Comparison of ENCODE assay signal across 21 cellular contexts in genomic region chr5:43564289-43564850, GRCh38.
"Had no signal": no experiment of that assay in that cellular context is flagged by ENCODE, and none has a peak within 500 bp of the region (broad histone marks: within the 10 kb centered on the region; RNA-seq: fewer than 3 reads in every experiment).

No MANE protein-coding gene starts in this region.

- H3K4me3 ChIP-seq: esophagus squamous epithelium, left ventricle myocardium inferior, lower lobe of right lung, psoas muscle, suprapubic skin, thyroid gland had no signal

- H3K36me3 Mint-ChIP-seq: memory B cell, naive B cell had no signal

- H3K27me3 ChIP-seq: esophagus squamous epithelium, foreskin keratinocyte, suprapubic skin, thyroid gland had no signal

- H3K36me3 ChIP-seq: esophagus squamous epithelium, left ventricle myocardium inferior, lower lobe of right lung, suprapubic skin, thyroid gland had no signal

- H3K4me3 Mint-ChIP-seq: dendritic cell treated with granulocyte-macrophage colony-stimulating factor and Interleukin-4, amounts not matched to agents 40 ng/mL and 50 ng/mL, for 4 days; effector memory CD8-positive, alpha-beta T cell; memory B cell; naive B cell; nephron progenitor cell; type B pancreatic cell had no signal

- H3K9me3 Mint-ChIP-seq: dendritic cell treated with granulocyte-macrophage colony-stimulating factor and Interleukin-4, amounts not matched to agents 40 ng/mL and 50 ng/mL, for 4 days; effector memory CD8-positive, alpha-beta T cell; memory B cell; nephron progenitor cell had no signal

- H3K4me1 ChIP-seq: esophagus squamous epithelium, foreskin keratinocyte, lower lobe of right lung, suprapubic skin, thyroid gland had no signal

- H3K27ac Mint-ChIP-seq: dendritic cell treated with granulocyte-macrophage colony-stimulating factor and Interleukin-4, amounts not matched to agents 40 ng/mL and 50 ng/mL, for 4 days; effector memory CD8-positive, alpha-beta T cell; memory B cell; naive B cell; nephron progenitor cell had no signal

- H3K27ac ChIP-seq: esophagus squamous epithelium, foreskin keratinocyte, left ventricle myocardium inferior, lower lobe of right lung, psoas muscle, suprapubic skin, thyroid gland had no signal

- H3K27me3 Mint-ChIP-seq: dendritic cell treated with granulocyte-macrophage colony-stimulating factor and Interleukin-4, amounts not matched to agents 40 ng/mL and 50 ng/mL, for 4 days; naive B cell had no signal

- ATAC-seq: effector memory CD8-positive, alpha-beta T cell; foreskin keratinocyte; left cardiac atrium; lower lobe of right lung; psoas muscle; sciatic nerve had no signal

- H3K4me1 Mint-ChIP-seq: memory B cell, naive B cell had no signal

- H3K9me3 ChIP-seq: esophagus squamous epithelium, left ventricle myocardium inferior, lower lobe of right lung, psoas muscle, suprapubic skin, thyroid gland had no signal

- DNase-seq: effector memory CD8-positive, alpha-beta T cell; esophagus squamous epithelium; foreskin keratinocyte; kidney; left cardiac atrium; left ventricle myocardium inferior; lower lobe of right lung; midbrain; naive B cell; nephron progenitor cell; psoas muscle; small intestine; stimulated activated CD4-positive, alpha-beta T cell treated with anti-CD3 and anti-CD28 coated beads, Interleukin-12 subunit alpha, Interleukin-12 subunit beta, amount 100 ng/mL, for 4 hours; stimulated activated CD4-positive, alpha-beta T cell treated with anti-CD3 and anti-CD28 coated beads, Interleukin-2, amount 100 ng/mL, for 48 hours; stimulated activated naive CD4-positive, alpha-beta T cell treated with Interleukin-2 at 50 U/mL for 16 hours; thyroid gland had no signal
